Comparison of ENCODE assay signal across 9 cellular contexts in genomic region chr6:83853178-83853967, GRCh38. TPM values are rescaled to one million over a fixed set of nuclear protein-coding genes. Genes with fewer than 3 reads are reported as not detected.
DNase-seq lines count a peak whose midpoint lies in the region; ATAC-seq and TF ChIP-seq lines count a peak whose summit lies in the region.
"Had no signal": no experiment of that assay in that cellular context is flagged by ENCODE, and none has a peak within 500 bp of the region (broad histone marks: within the 10 kb centered on the region; RNA-seq: fewer than 3 reads in every experiment).

A gene with protein sequence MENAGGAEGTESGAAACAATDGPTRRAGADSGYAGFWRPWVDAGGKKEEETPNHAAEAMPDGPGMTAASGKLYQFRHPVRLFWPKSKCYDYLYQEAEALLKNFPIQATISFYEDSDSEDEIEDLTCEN (plus strand): TSS chr6:83853360. CDS start chr6:83853417, 57 bp downstream.

- no peaks in the 10 kb centered on the region for H3K36me3 ChIP-seq in ectodermal cell (ENCODE audit: control insufficient read depth, insufficient read depth, low read length)
- no peaks in the 10 kb centered on the region for H3K36me3 ChIP-seq in lower lobe of right lung

- H3K4me3 ChIP-seq in ectodermal cell (ENCODE audit: insufficient read depth, low read depth, low read length) (peak within 1 kb of the TSS; percentile 50), lower lobe of right lung (peak within 1 kb of the TSS; percentile 50)

- no peak for TF ChIP-seq CTCF in lower lobe of right lung (IDR thresholded peaks at IDR 0.05)

- DNase-seq in SKM-1 treated with dmso at 0.1 percent for 144 hours (lab: John Stamatoyannopoulos, UW; ENCODE audit: unreplicated experiment) (peak; percentile 40), SKM-1 (lab: John Stamatoyannopoulos, UW; ENCODE audit: unreplicated experiment) (no peak), SK-N-DZ (ENCODE audit: low spot score) (peak; percentile 80), lower lobe of right lung (peak; percentile 39), superior temporal gyrus (ENCODE audit: extremely low spot score) (peak; percentile 68)

- intact Hi-C loops in lower lobe of right lung (cut with DNase I), result no loop called here

- H3K27ac ChIP-seq in ectodermal cell (ENCODE audit: insufficient read depth, low read depth, low read length, poor library complexity, severe bottlenecking) (no peak within 1 kb of the TSS), lower lobe of right lung (no peak within 1 kb of the TSS)

- H3K4me1 ChIP-seq in ectodermal cell (ENCODE audit: control insufficient read depth, insufficient read depth, low read length), result no peaks in the 10 kb centered on the region
- H3K4me1 ChIP-seq in lower lobe of right lung, result peaks cover 15% of the 10 kb centered on the region

- H3K27me3 ChIP-seq in ectodermal cell (ENCODE audit: control insufficient read depth, insufficient read depth, low read length, poor library complexity, severe bottlenecking), result peaks cover 61% of the 10 kb centered on the region
- peaks cover 45% of the 10 kb centered on the region for H3K27me3 ChIP-seq in lower lobe of right lung (ENCODE audit: low read depth)

- WGBS in ectodermal cell, 2 experiments, result 0 to 1% methylated on average over 79 of the region's 79 CpGs

- H3K9me3 ChIP-seq in ectodermal cell (ENCODE audit: control insufficient read depth, low read length) (no peaks in the 10 kb centered on the region), lower lobe of right lung (no peaks in the 10 kb centered on the region)

- ATAC-seq in HG03159 (IDR thresholded peaks at IDR 0.05; ENCODE audit: unreplicated experiment) (peak; percentile 54), lower lobe of right lung (peak; percentile 59 to 69), HG03280 (IDR thresholded peaks at IDR 0.05; ENCODE audit: unreplicated experiment) (no peak)

RNA-seq across cellular contexts. Expression of the gene that starts here (rescaled TPM):
- polyA plus RNA-seq in SK-N-DZ (2014; cell fraction: cytosol; rRNA removed), result 21.8 and 27.0 TPM in 2 replicates
- polyA plus RNA-seq in SK-N-DZ (2014; cell fraction: nucleus; rRNA removed), result 11.6 and 16.2 TPM in 2 replicates
- polyA plus RNA-seq in ectodermal cell (2013, experiment 1 of 4), result not detected
- not detected for polyA plus RNA-seq in ectodermal cell (2013, experiment 2 of 4)
- polyA plus RNA-seq in ectodermal cell (2013, experiment 3 of 4), result not detected
- not detected for polyA plus RNA-seq in ectodermal cell (2013, experiment 4 of 4)
- not detected for total RNA-seq in lower lobe of right lung
- total RNA-seq: activated CD8-positive, alpha-beta memory T cell treated with anti-CD3 and anti-CD28 coated beads for 36 hours had no signal

Comparison
In these comparisons a context has a peak if more than half of its experiments do, and no peak if none do; other contexts are left out.
1. Peak in DNase-seq, ATAC-seq and H3K4me3 ChIP-seq in lower lobe of right lung; RNA of the gene not detected or under 1 TPM.